ENCODE assay signal across 14 cellular contexts in the genomic region with DNA sequence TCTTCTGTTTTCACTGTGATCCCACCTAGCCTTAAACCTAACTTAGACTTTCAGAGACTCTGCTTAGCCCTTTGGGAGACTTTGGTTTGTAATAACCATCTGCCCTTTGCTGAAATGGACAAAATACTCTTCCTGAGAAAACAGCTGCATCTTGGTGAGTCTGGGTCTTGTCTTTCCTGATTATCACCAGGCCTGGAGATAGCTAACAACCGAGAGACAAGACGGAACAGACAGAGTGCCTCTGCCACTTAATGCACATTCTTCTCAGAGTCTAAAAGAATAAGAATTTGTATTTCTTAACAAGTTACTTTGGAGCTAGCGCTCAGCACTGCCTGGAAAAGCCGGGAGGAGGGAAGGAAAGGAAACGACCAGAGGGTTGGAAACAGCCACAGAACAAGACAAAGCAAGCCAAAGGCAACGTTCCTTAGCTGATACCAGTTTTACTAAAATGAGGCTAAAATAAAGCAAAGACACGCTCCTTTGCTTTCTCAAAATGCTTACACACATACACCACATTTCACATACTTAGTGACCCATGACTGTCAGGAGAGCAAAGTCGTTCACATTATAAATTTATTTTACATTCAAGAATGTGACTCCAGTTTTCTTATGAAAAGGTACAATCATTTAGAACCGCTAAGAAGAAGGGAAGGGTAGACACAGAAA.
DNase-seq lines count a peak whose midpoint lies in the region; ATAC-seq and TF ChIP-seq lines count a peak whose summit lies in the region.
"Had no signal": no experiment of that assay in that cellular context is flagged by ENCODE, and none has a peak within 500 bp of the region (broad histone marks: within the 10 kb centered on the region; RNA-seq: fewer than 3 reads in every experiment).

No MANE protein-coding gene starts in this region.

- DNase-seq in activated T-cell treated with anti-CD3 and anti-CD28 coated beads, Interleukin-2, amount 50 U/mL, for 72 hours: no peak
- no peak for DNase-seq in activated T-cell treated with anti-CD3 and anti-CD28 coated beads, Interleukin-2, amount 50 U/mL, for 1 hour
- DNase-seq in mesenchymal stem cell (peak; percentile 73), tibial artery (no peak), MV-4-11 (lab: John Stamatoyannopoulos, UW) (no peak), globus pallidus (ENCODE audit: low spot score) (no peak)
- DNase-seq: activated CD4-positive, CD25-positive, alpha-beta regulatory T cell treated with anti-CD3 and anti-CD28 coated beads, Interleukin-2, amount 50 U/mL, for 72 hours; effector CD4-positive, alpha-beta T cell; gastrocnemius medialis; naive thymus-derived CD4-positive, alpha-beta T cell; NCI-H2171 had no signal

- H3K79me1 ChIP-seq in mesenchymal stem cell (replicated peaks; ENCODE audit: low read length, poor library complexity, severe bottlenecking): peaks cover 18% of the 10 kb centered on the region

- ATAC-seq in activated T-cell treated with anti-CD3 and anti-CD28 coated beads, Interleukin-2, amount 50 U/mL, for 72 hours (replicated peaks in 1 of 2): no peak
- no peak for ATAC-seq in GM19397 (IDR thresholded peaks at IDR 0.05; ENCODE audit: unreplicated experiment)
- ATAC-seq: gastrocnemius medialis; naive thymus-derived CD4-positive, alpha-beta T cell had no signal

- H3K27ac Mint-ChIP-seq in activated T-cell treated with anti-CD3 and anti-CD28 coated beads, Interleukin-2, amount 50 U/mL, for 72 hours: peak overlapping the region; percentile 2

- H4K8ac ChIP-seq in mesenchymal stem cell (ENCODE audit: low read length): no peak overlapping the region

- peaks cover 0 to 7% of the 10 kb centered on the region in 2 donors for H3K36me3 Mint-ChIP-seq in activated T-cell treated with anti-CD3 and anti-CD28 coated beads, Interleukin-2, amount 50 U/mL, for 72 hours (ENCODE audit: insufficient read depth in 2 of 2)

- H3K9me3 ChIP-seq in mesenchymal stem cell (ENCODE audit: control insufficient read depth, low read length) (no peaks in the 10 kb centered on the region), tibial artery (no peaks in the 10 kb centered on the region)
- H3K9me3 ChIP-seq: gastrocnemius medialis had no signal

- H3K27ac ChIP-seq in angular gyrus (ENCODE audit: low read depth, low read length) (peak overlapping the region; percentile 66), mesenchymal stem cell (ENCODE audit: low read length, poor library complexity, severe bottlenecking) (peak overlapping the region; percentile 92), tibial artery (peak overlapping the region; percentile 6 to 21)
- H3K27ac ChIP-seq: gastrocnemius medialis, skin epidermis had no signal

- no peak overlapping the region for H3K4ac ChIP-seq in mesenchymal stem cell (ENCODE audit: low read depth in 1 of 2, low read length in 2 of 2)

- no peak overlapping the region for H3K9ac ChIP-seq in mesenchymal stem cell (ENCODE audit: low read length)

- peak overlapping the region; percentile 36 for H3K4me2 ChIP-seq in mesenchymal stem cell (ENCODE audit: low read length, poor library complexity, severe bottlenecking)

- H2BK12ac ChIP-seq in mesenchymal stem cell (ENCODE audit: low read length in 2 of 2): no peak overlapping the region

- TF ChIP-seq CTCF in tibial artery (IDR thresholded peaks at IDR 0.05): no peak

- peaks cover 16% of the 10 kb centered on the region for H3K4me1 Mint-ChIP-seq in activated T-cell treated with anti-CD3 and anti-CD28 coated beads, Interleukin-2, amount 50 U/mL, for 72 hours (ENCODE audit: low read depth)

- H4K91ac ChIP-seq in mesenchymal stem cell (ENCODE audit: low read length): no peak overlapping the region

- H3K27me3 Mint-ChIP-seq in activated T-cell treated with anti-CD3 and anti-CD28 coated beads, Interleukin-2, amount 50 U/mL, for 72 hours (ENCODE audit: low read depth): no peaks in the 10 kb centered on the region
- H3K27me3 Mint-ChIP-seq: naive thymus-derived CD4-positive, alpha-beta T cell had no signal

- H3K18ac ChIP-seq in mesenchymal stem cell (ENCODE audit: low read depth in 1 of 2, low read length in 2 of 2): no peak overlapping the region

- no peak overlapping the region for H3K4me3 ChIP-seq in mesenchymal stem cell (ENCODE audit: insufficient read depth in 1 of 2, low read depth in 1 of 2, low read length in 2 of 2)
- H3K4me3 ChIP-seq in tibial artery: no peak overlapping the region
- H3K4me3 ChIP-seq: gastrocnemius medialis, skin epidermis had no signal

- H3K23ac ChIP-seq in mesenchymal stem cell (ENCODE audit: low read length in 2 of 2): no peak overlapping the region

- 21% methylated on average over 5 of the region's 9 CpGs for WGBS in mesenchymal stem cell

- peak overlapping the region; percentile 11 for H2BK5ac ChIP-seq in mesenchymal stem cell (ENCODE audit: low read depth, low read length, poor library complexity, severe bottlenecking)

- intact Hi-C loops in tibial artery (cut with DNase I; ENCODE audit: low total_unique reads): no loop called here

- H3K27me3 ChIP-seq in mesenchymal stem cell (ENCODE audit: control insufficient read depth in 1 of 2, insufficient read depth in 1 of 2, low read length in 2 of 2) (no peaks in the 10 kb centered on the region), tibial artery (no peaks in the 10 kb centered on the region)
- H3K27me3 ChIP-seq: gastrocnemius medialis had no signal

- H2BK15ac ChIP-seq in mesenchymal stem cell (ENCODE audit: low read depth, poor library complexity, severe bottlenecking): no peak overlapping the region

- H2BK120ac ChIP-seq in mesenchymal stem cell (ENCODE audit: low read depth, low read length): no peak overlapping the region

- H3K4me3 Mint-ChIP-seq in activated T-cell treated with anti-CD3 and anti-CD28 coated beads, Interleukin-2, amount 50 U/mL, for 72 hours: no peak overlapping the region
- H3K4me3 Mint-ChIP-seq: naive thymus-derived CD4-positive, alpha-beta T cell had no signal

- H2AK5ac ChIP-seq in mesenchymal stem cell (ENCODE audit: low read length, severe bottlenecking): peak overlapping the region; percentile 24

- H3K36me3 ChIP-seq in mesenchymal stem cell (ENCODE audit: control insufficient read depth in 1 of 2, insufficient read depth in 2 of 2, low read depth in 1 of 2, low read length in 2 of 2): peaks cover 9 to 42% of the 10 kb centered on the region in 2 experiments
- peaks cover 27 to 35% (median 27%) of the 10 kb centered on the region in 3 donors for H3K36me3 ChIP-seq in tibial artery

- peaks cover 18% of the 10 kb centered on the region for H3K4me1 ChIP-seq in mesenchymal stem cell (ENCODE audit: control insufficient read depth, insufficient read depth, low read depth, low read length)
- peaks cover 0 to 67% (median 7%) of the 10 kb centered on the region in 4 donors for H3K4me1 ChIP-seq in tibial artery
- H3K4me1 ChIP-seq: gastrocnemius medialis had no signal

- H3K14ac ChIP-seq in mesenchymal stem cell (ENCODE audit: low read length in 2 of 2): no peak overlapping the region

- no peak overlapping the region for H2AFZ ChIP-seq in mesenchymal stem cell (ENCODE audit: low read depth, low read length)

- no peaks in the 10 kb centered on the region for H3K9me3 Mint-ChIP-seq in activated T-cell treated with anti-CD3 and anti-CD28 coated beads, Interleukin-2, amount 50 U/mL, for 72 hours
- H3K9me3 Mint-ChIP-seq: naive thymus-derived CD4-positive, alpha-beta T cell had no signal

Comparison
In these comparisons a context has a peak if more than half of its experiments do, and no peak if none do; other contexts are left out.
1. H3K27ac ChIP-seq: peak in every context shown above with its lines; median percentile 92 in mesenchymal stem cell; 66 in angular gyrus; 14 in tibial artery.